In the genomic region with DNA sequence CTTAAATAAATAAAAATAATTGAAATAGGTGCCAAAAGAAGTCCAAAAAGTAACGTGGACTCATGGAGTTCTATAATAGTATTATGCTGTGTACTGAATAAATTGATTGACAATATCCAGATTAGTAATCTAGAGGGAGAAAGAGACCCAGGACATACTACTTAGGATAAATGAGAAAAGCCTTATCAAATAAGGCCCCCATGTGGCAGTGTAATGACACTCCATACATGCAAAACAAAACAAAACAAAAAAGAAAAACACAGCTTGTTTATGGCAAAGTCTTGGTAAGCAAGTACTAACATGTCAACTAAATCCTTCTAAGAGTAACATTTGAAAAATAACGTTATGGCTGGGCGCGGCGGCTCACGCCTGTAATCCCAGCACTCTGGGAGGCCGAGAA, we compare ENCODE assay signal across 23 cellular contexts. TPM values are rescaled to one million over a fixed set of nuclear protein-coding genes. Genes with fewer than 3 reads are reported as not detected.
DNase-seq lines count a peak whose midpoint lies in the region; ATAC-seq, FAIRE-seq and TF ChIP-seq lines count a peak whose summit lies in the region.
"Had no signal": no experiment of that assay in that cellular context is flagged by ENCODE, and none has a peak within 500 bp of the region (broad histone marks: within the 10 kb centered on the region; RNA-seq: fewer than 3 reads in every experiment).

No MANE protein-coding gene starts in this region.

- H2AFZ ChIP-seq in Loucy (ENCODE audit: low read length), result no peak overlapping the region
- H2AFZ ChIP-seq in GM12878 (ENCODE audit: control insufficient read depth, low read depth, low read length), result no peak overlapping the region
- H2AFZ ChIP-seq: GM23248 had no signal

- POLR2A ChIA-PET in GM12878 (lab: Charles Lee), result no interaction called here

- DNase-seq in NCI-H82 (lab: John Stamatoyannopoulos, UW) (peak; percentile 38), NCI-H82 treated with DMSO at 0.1 percent for 48 hours (lab: John Stamatoyannopoulos, UW; ENCODE audit: unreplicated experiment) (no peak), GM12878 (ENCODE audit: low read depth, low spot score) (no peak), renal cortical epithelial cell (ENCODE audit: low read depth) (peak; percentile 50), Peyer's patch (no peak)
- DNase-seq: amygdala; colonic mucosa; gastrocnemius medialis; GM23248; Karpas-422; naive thymus-derived CD4-positive, alpha-beta T cell; NCI-H146; stimulated activated CD4-positive, alpha-beta T cell treated with anti-CD3 and anti-CD28 coated beads, Interleukin-12 subunit alpha, Interleukin-12 subunit beta, amount 100 ng/mL, for 4 hours had no signal

- CTCF ChIA-PET in GM12878 (lab: Yijun Ruan, JAX), result interaction anchor here (1.4 to 3.0 kb wide), 2 partner anchors 119 to 209 kb away, joined by 3 to 17 read pairs; no protein-coding TSS in a partner anchor

- H3K4me3 ChIP-seq in Loucy (ENCODE audit: low read length, poor library complexity, severe bottlenecking) (no peak overlapping the region), GM12878 (no peak overlapping the region), Peyer's patch (no peak overlapping the region)
- H3K4me3 ChIP-seq: colonic mucosa, gastrocnemius medialis, GM23248, prostate gland, tibial nerve had no signal

- intact Hi-C loops in GM12878 (cut with micrococcal nuclease; ENCODE audit: unreplicated experiment), result loop anchor here (5.0 to 10.0 kb wide), 2 partner anchors 117 to 310 kb away; no protein-coding TSS in a partner anchor

- H3K27ac ChIP-seq in GM12878 (ENCODE audit: control insufficient read depth, insufficient read depth), result no peak overlapping the region
- H3K27ac ChIP-seq in Peyer's patch, result no peak overlapping the region
- H3K27ac ChIP-seq: colonic mucosa, gastrocnemius medialis, GM23248, prostate gland, tibial nerve had no signal

- no peak overlapping the region for H3K4me2 ChIP-seq in Loucy (ENCODE audit: low read depth, low read length, poor library complexity, severe bottlenecking)
- H3K4me2 ChIP-seq in GM12878 (ENCODE audit: control insufficient read depth, insufficient read depth), result no peak overlapping the region

- TF ChIP-seq POLR2A in GM12878 (IDR thresholded peaks at IDR 0.05; ENCODE audit: low read depth, low read length), result no peak
- TF ChIP-seq POLR2A in Peyer's patch (IDR thresholded peaks at IDR 0.05), result no peak

- WGBS in GM12878 (ENCODE audit: insufficient coverage, insufficient replicate concordance, low lambda C conversion rate, missing lambda C conversion rate), result 50% methylated on average over 7 of the region's 7 CpGs

- no peaks in the 10 kb centered on the region for H3K9me3 ChIP-seq in Loucy (ENCODE audit: insufficient read depth, low read depth, low read length)
- no peaks in the 10 kb centered on the region for H3K9me3 ChIP-seq in GM12878 (replicated peaks; ENCODE audit: control insufficient read depth, insufficient read depth, low read length)
- H3K9me3 ChIP-seq in Peyer's patch, result no peaks in the 10 kb centered on the region
- H3K9me3 ChIP-seq: colonic mucosa, prostate gland, tibial nerve had no signal

- H3K9ac ChIP-seq in Loucy (ENCODE audit: low read depth, low read length, poor library complexity, severe bottlenecking) (no peak overlapping the region), GM12878 (ENCODE audit: control insufficient read depth, insufficient read depth, low read length) (no peak overlapping the region)
- H3K9ac ChIP-seq: GM23248 had no signal

- H4K20me1 ChIP-seq in Loucy (ENCODE audit: insufficient read depth, low read length, poor library complexity, severe bottlenecking) (no peaks in the 10 kb centered on the region), GM12878 (ENCODE audit: control insufficient read depth, insufficient read depth) (no peaks in the 10 kb centered on the region)

- in situ Hi-C loops in GM12878 (cut with MboI), result no loop called here

- TF ChIP-seq EP300 in GM12878 (IDR thresholded peaks at IDR 0.05; ENCODE audit: borderline replicate concordance in 1 of 2, control insufficient read depth in 1 of 2, low read depth in 2 of 2, low read length in 2 of 2), result no peak

- H3K27me3 ChIP-seq in Loucy (ENCODE audit: insufficient read depth, low read length, poor library complexity, severe bottlenecking) (no peaks in the 10 kb centered on the region), GM12878 (replicated peaks in 1 of 2; ENCODE audit: control insufficient read depth in 2 of 2, insufficient read depth in 2 of 2, low read length in 1 of 2) (no peaks in the 10 kb centered on the region), Peyer's patch (no peaks in the 10 kb centered on the region)
- H3K27me3 ChIP-seq: colonic mucosa, gastrocnemius medialis had no signal

- TF ChIP-seq RAD21 in GM12878 (IDR thresholded peaks at IDR 0.05; ENCODE audit: insufficient read depth, low read depth, low read length), result peak; percentile 63

- ATAC-seq in GM12878, result no peak
- no peak for ATAC-seq in HG03439 (IDR thresholded peaks at IDR 0.05; ENCODE audit: unreplicated experiment)
- ATAC-seq in GM21390 (IDR thresholded peaks at IDR 0.05; ENCODE audit: unreplicated experiment), result no peak
- ATAC-seq: gastrocnemius medialis; naive thymus-derived CD4-positive, alpha-beta T cell; stimulated activated memory B cell treated with anti-CD40 and anti-IgM and Interleukin-4, amounts not matched to agents 10 μg/mL and 1 μg/mL and 100 μg/mL, for 72 hours had no signal

- SMC1A ChIA-PET in GM12878 (lab: Charles Lee; ENCODE audit: uncharacterized antibody, unreplicated experiment), result interaction anchor here (1.4 to 3.0 kb wide), 2 partner anchors 119 to 312 kb away, joined by 4 to 17 read pairs; no protein-coding TSS in a partner anchor

- RAD21 ChIA-PET in GM12878 (lab: Charles Lee; ENCODE audit: unreplicated experiment), result interaction anchor here (1.4 to 1.5 kb wide), 2 partner anchors 25 to 118 kb away, joined by 4 to 6 read pairs; no protein-coding TSS in a partner anchor

- TF ChIP-seq CTCF in Loucy (conservative IDR thresholded peaks at IDR 0.05; ENCODE audit: low read length) (peak; percentile 51), GM12878 (IDR thresholded peaks at IDR 0.05 in 2 of 3, conservative IDR thresholded peaks at IDR 0.05 in 1 of 3; ENCODE audit: control insufficient read depth in 2 of 3, extremely low read depth in 1 of 3, insufficient read depth in 1 of 3, low read depth in 3 of 3, low read length in 3 of 3) (peak in 1 of 3 experiments; percentile 19; a peak in 2 of 6 replicates), Peyer's patch (IDR thresholded peaks at IDR 0.05) (peak in 3 of 6 experiments; percentile 33 to 42 (median 37))

- no TSS peak for BruUV-seq in GM12878 (replicated peaks; lab: Mats Ljungman, UMichigan)

- no peaks in the 10 kb centered on the region for H3F3A ChIP-seq in Loucy (ENCODE audit: low read depth)

- no peaks in the 10 kb centered on the region for H3K4me1 ChIP-seq in Loucy (ENCODE audit: insufficient read depth, low read length, poor library complexity, severe bottlenecking)
- peaks cover 10% of the 10 kb centered on the region; the same call in 1 of the 2 replicates for H3K4me1 ChIP-seq in GM12878 (ENCODE audit: control insufficient read depth, insufficient read depth, low read length)
- peaks cover 0 to 12% (median 3%) of the 10 kb centered on the region in 4 donors for H3K4me1 ChIP-seq in Peyer's patch
- H3K4me1 ChIP-seq: colonic mucosa, prostate gland had no signal

- H3K79me2 ChIP-seq in Loucy (ENCODE audit: insufficient read depth, low read length) (no peaks in the 10 kb centered on the region), GM12878 (ENCODE audit: control insufficient read depth, insufficient read depth, low read length) (no peaks in the 10 kb centered on the region)

- H3K36me3 ChIP-seq in Loucy (ENCODE audit: insufficient read depth, low read length) (no peaks in the 10 kb centered on the region), GM12878 (ENCODE audit: control insufficient read depth in 2 of 2, insufficient read depth in 2 of 2, low read length in 1 of 2) (no peaks in the 10 kb centered on the region), Peyer's patch (no peaks in the 10 kb centered on the region)
- H3K36me3 ChIP-seq: colonic mucosa, gastrocnemius medialis, prostate gland, tibial nerve had no signal

- FAIRE-seq in GM12878 (lab: Jason Lieb, UNC), result no peak
- FAIRE-seq: A204.1, endothelial cell of umbilical vein had no signal

- H3K9me2 ChIP-seq in Loucy (replicated peaks; ENCODE audit: low read depth, low read length), result no peaks in the 10 kb centered on the region

RNA-seq across cellular contexts. Expression of a gene that starts 3.6 kb away (rescaled TPM):
- 0.15 and 1.0 TPM in 2 replicates for total RNA-seq in GM12878 (2013; cell fraction: nucleolus; rRNA removed)
- total RNA-seq in GM12878 (2014; rRNA removed) (0.23 TPM in 1 of 2 replicates, not detected in the other), GM12878 (2014; rRNA removed; fragmentation: Illumina TruSeq; extraction: Trizol) (0.04 TPM in 1 of 2 replicates, not detected in the other), GM12878 (2021) (not detected in 2 replicates), renal cortical epithelial cell (0.52 and 1.8 TPM in 2 replicates), Peyer's patch (10 to 100 TPM in 2 of 4 donors, 1 to 10 TPM in 2; 1.7 to 16.0 (median 12.3) TPM)
- 0.13 TPM for polyA plus RNA-seq in GM12878 (2011; ENCODE audit: low read depth)
- polyA plus RNA-seq in GM12878 (2011; rRNA removed) (0.12 TPM in 2 replicates), GM12878 (2014; fragmentation: Illumina TruSeq; extraction: Trizol) (0.19 and 0.25 TPM in 2 replicates), GM12878 (2014; fragmentation: Nextera tagmentation; extraction: Ambion mirVana) (under 1 TPM; 0.07 to 0.31 TPM), GM12878 (2014; rRNA removed) (0.08 TPM in 1 of 2 replicates, not detected in the other), GM12878 (2016; fragmentation: Nextera tagmentation; extraction: Ambion mirVana) (under 1 TPM; 0.11 to 0.21 TPM)
- polyA plus RNA-seq in GM12878 (2011; cell fraction: cytosol; rRNA removed), result 0.01 and 0.05 TPM in 2 replicates
- 0.04 and 0.07 TPM in 2 replicates for polyA plus RNA-seq in GM12878 (2011; cell fraction: nucleus; rRNA removed)
- polyA plus RNA-seq in GM12878 (2012), result 0.11 and 0.27 TPM in 2 replicates
- 0.10 and 0.37 TPM in 2 replicates for polyA minus RNA-seq in GM12878 (2011; rRNA and poly(A)+ RNA removed)
- not detected in 2 replicates for polyA minus RNA-seq in GM12878 (2011; cell fraction: cytosol; rRNA and poly(A)+ RNA removed)
- polyA minus RNA-seq in GM12878 (2011; cell fraction: nucleus; rRNA and poly(A)+ RNA removed), result 0.12 and 0.19 TPM in 2 replicates
- total RNA-seq: activated T-helper 2 cell treated with anti-CD3 and anti-CD28 coated beads, Interferon-gamma antibody, Interleukin-2, Interleukin-4, amounts not matched to agents 10 μg/mL and 5 μg/mL and 100 μg/mL, durations not matched to agents 14 hours and 24 hours and 36 hours; OCI-LY7 had no signal

RNA-seq across cellular contexts. Expression of a gene that starts 23.9 kb away (rescaled TPM):
- 18.7 and 21.3 TPM in 2 replicates for total RNA-seq in GM12878 (2013; cell fraction: nucleolus; rRNA removed)
- total RNA-seq in GM12878 (2014; rRNA removed), result 1.3 and 2.3 TPM in 2 replicates
- total RNA-seq in GM12878 (2014; rRNA removed; fragmentation: Illumina TruSeq; extraction: Trizol), result 1.7 and 2.1 TPM in 2 replicates
- 2.5 and 2.6 TPM in 2 replicates for total RNA-seq in GM12878 (2021)
- polyA plus RNA-seq in GM12878 (2011; ENCODE audit: low read depth), result 1.5 TPM
- polyA plus RNA-seq in GM12878 (2011; rRNA removed), result 12.2 and 13.9 TPM in 2 replicates
- polyA plus RNA-seq in GM12878 (2011; cell fraction: cytosol; rRNA removed), result 10.9 and 13.6 TPM in 2 replicates
- polyA plus RNA-seq in GM12878 (2011; cell fraction: nucleus; rRNA removed), result 20.7 and 22.5 TPM in 2 replicates
- 0.53 and 0.60 TPM in 2 replicates for polyA plus RNA-seq in GM12878 (2012)
- 1.6 and 2.1 TPM in 2 replicates for polyA plus RNA-seq in GM12878 (2014; fragmentation: Illumina TruSeq; extraction: Trizol)
- 1 to 10 TPM in 1 of 2 experiments, under 1 TPM in 1; 0.40 to 1.1 TPM for polyA plus RNA-seq in GM12878 (2014; fragmentation: Nextera tagmentation; extraction: Ambion mirVana)
- polyA plus RNA-seq in GM12878 (2014; rRNA removed), result 2.1 and 2.2 TPM in 2 replicates
- polyA plus RNA-seq in GM12878 (2016; fragmentation: Nextera tagmentation; extraction: Ambion mirVana), result 1 to 10 TPM; 1.6 to 1.7 TPM
- 21.0 and 23.6 TPM in 2 replicates for polyA minus RNA-seq in GM12878 (2011; rRNA and poly(A)+ RNA removed)
- polyA minus RNA-seq in GM12878 (2011; cell fraction: cytosol; rRNA and poly(A)+ RNA removed), result 5.8 and 7.8 TPM in 2 replicates
- polyA minus RNA-seq in GM12878 (2011; cell fraction: nucleus; rRNA and poly(A)+ RNA removed), result 8.7 and 10.6 TPM in 2 replicates
- total RNA-seq in renal cortical epithelial cell, result 60.6 and 723 TPM in 2 replicates
- total RNA-seq in Peyer's patch, result 100 to 1,000 TPM in 3 of 4 donors, 10 to 100 TPM in 1; 43.7 to 394 (median 285) TPM
- total RNA-seq: OCI-LY7 had no signal

Comparison
In these comparisons a context has a peak if more than half of its experiments do, and no peak if none do; other contexts are left out.
1. DNase-seq: peak in NCI-H82 (single experiment) and renal cortical epithelial cell (single experiment); none in NCI-H82 treated with DMSO at 0.1 percent for 48 hours (single experiment), GM12878 (single experiment) and Peyer's patch (0 of 3).